Comparison of ENCODE assay signal across 1 cellular context in the genomic region with DNA sequence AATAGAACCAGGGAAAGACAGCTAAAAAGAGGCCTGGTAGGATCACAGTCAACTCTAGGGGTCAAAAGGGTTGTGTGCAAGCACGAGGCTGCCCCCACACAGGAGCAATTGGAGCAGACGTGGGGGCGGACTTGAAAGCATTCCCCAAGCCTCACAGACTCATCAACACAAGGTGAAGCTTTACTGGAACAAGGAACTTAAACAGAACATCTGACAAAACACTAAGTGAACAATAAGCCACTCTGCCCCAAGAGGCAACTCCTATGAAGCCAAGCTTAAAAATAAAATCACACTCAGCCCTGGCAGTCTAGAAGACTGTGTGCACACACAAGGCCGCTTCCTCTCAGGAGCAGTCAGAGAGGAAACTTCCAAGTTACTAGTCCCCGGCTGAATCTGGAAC.
TF ChIP-seq lines count a peak whose summit lies in the region.

No MANE protein-coding gene starts in this region.

TF ChIP-seq in HepG2, 621 proteins besides CTCF, POLR2A, EP300 and RAD21 (continued from another document):
- TF ChIP-seq, protein P1, sequence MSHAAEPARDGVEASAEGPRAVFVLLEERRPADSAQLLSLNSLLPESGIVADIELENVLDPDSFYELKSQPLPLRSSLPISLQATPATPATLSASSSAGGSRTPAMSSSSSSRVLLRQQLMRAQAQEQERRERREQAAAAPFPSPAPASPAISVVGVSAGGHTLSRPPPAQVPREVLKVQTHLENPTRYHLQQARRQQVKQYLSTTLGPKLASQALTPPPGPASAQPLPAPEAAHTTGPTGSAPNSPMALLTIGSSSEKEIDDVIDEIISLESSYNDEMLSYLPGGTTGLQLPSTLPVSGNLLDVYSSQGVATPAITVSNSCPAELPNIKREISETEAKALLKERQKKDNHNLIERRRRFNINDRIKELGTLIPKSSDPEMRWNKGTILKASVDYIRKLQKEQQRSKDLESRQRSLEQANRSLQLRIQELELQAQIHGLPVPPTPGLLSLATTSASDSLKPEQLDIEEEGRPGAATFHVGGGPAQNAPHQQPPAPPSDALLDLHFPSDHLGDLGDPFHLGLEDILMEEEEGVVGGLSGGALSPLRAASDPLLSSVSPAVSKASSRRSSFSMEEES (CRISPR knock-in tag; IDR thresholded peaks at IDR 0.05): 0 out of 2 replicates have a peak, but pooled peaks have one; percentile 19
- TF ChIP-seq SETDB1 (CRISPR knock-in tag; IDR thresholded peaks at IDR 0.05; ENCODE audit: borderline replicate concordance) (no peak), ZFP36L2 (CRISPR knock-in tag; IDR thresholded peaks at IDR 0.05) (no peak), NR2F6 (IDR thresholded peaks at IDR 0.05) (peak; percentile 56), NR2F6 (CRISPR knock-in tag; IDR thresholded peaks at IDR 0.05) (peak; percentile 75; the same call in 1 of the 2 replicates), CAMTA2 (CRISPR knock-in tag; IDR thresholded peaks at IDR 0.05; ENCODE audit: borderline replicate concordance) (no peak), ZFY (CRISPR knock-in tag; IDR thresholded peaks at IDR 0.05) (peak; percentile 44; the same call in 1 of the 2 replicates), ZNF605 (CRISPR knock-in tag; IDR thresholded peaks at IDR 0.05) (peak; percentile 30; the same call in 1 of the 2 replicates), ARHGAP35 (CRISPR knock-in tag; IDR thresholded peaks at IDR 0.05; ENCODE audit: borderline replicate concordance) (no peak), EED (CRISPR knock-in tag; IDR thresholded peaks at IDR 0.05) (no peak), FOXO1 (CRISPR knock-in tag; IDR thresholded peaks at IDR 0.05) (peak; percentile 32; the same call in 1 of the 2 replicates), NR2C2 (CRISPR knock-in tag; IDR thresholded peaks at IDR 0.05; ENCODE audit: borderline replicate concordance) (peak; percentile 19; the same call in 1 of the 2 replicates), ZNF570 (CRISPR knock-in tag; IDR thresholded peaks at IDR 0.05; ENCODE audit: borderline replicate concordance) (no peak), DMAP1 (CRISPR knock-in tag; IDR thresholded peaks at IDR 0.05) (0 out of 2 replicates have a peak, but pooled peaks have one; percentile 32), AKNA (CRISPR knock-in tag; IDR thresholded peaks at IDR 0.05; ENCODE audit: borderline replicate concordance) (no peak), HCFC1 (IDR thresholded peaks at IDR 0.05; ENCODE audit: low read depth, low read length) (no peak), CBX5 (CRISPR knock-in tag; IDR thresholded peaks at IDR 0.05; ENCODE audit: borderline replicate concordance) (no peak), ZNF704 (CRISPR knock-in tag; IDR thresholded peaks at IDR 0.05; ENCODE audit: borderline replicate concordance) (no peak), FOXP4 (CRISPR knock-in tag; IDR thresholded peaks at IDR 0.05) (0 out of 2 replicates have a peak, but pooled peaks have one; percentile 30), SOX6 (IDR thresholded peaks at IDR 0.05) (no peak), SOX6 (CRISPR knock-in tag; IDR thresholded peaks at IDR 0.05) (peak; percentile 29; the same call in 1 of the 2 replicates), ZSCAN25 (CRISPR knock-in tag; IDR thresholded peaks at IDR 0.05) (no peak), CEBPB (IDR thresholded peaks at IDR 0.05; ENCODE audit: borderline replicate concordance, low read depth, low read length) (no peak), ZFX (CRISPR knock-in tag; IDR thresholded peaks at IDR 0.05; ENCODE audit: low read depth) (peak; percentile 56; the same call in 1 of the 2 replicates), BHLHE40 (IDR thresholded peaks at IDR 0.05; ENCODE audit: low read length) (peak; percentile 20; the same call in 1 of the 2 replicates), SP5 (CRISPR knock-in tag; IDR thresholded peaks at IDR 0.05; ENCODE audit: borderline replicate concordance, low read depth) (no peak), ZBTB7B (CRISPR knock-in tag; IDR thresholded peaks at IDR 0.05) (peak; percentile 72), SOX13 (IDR thresholded peaks at IDR 0.05) (no peak), SOX13 (CRISPR knock-in tag; conservative IDR thresholded peaks at IDR 0.05 in 1 of 2, IDR thresholded peaks at IDR 0.05 in 1 of 2) (peak in 1 of 2 experiments; percentile 49; a peak in 1 of 4 replicates), GATAD2A (CRISPR knock-in tag; IDR thresholded peaks at IDR 0.05) (peak; percentile 34), ATF6 (CRISPR knock-in tag; conservative IDR thresholded peaks at IDR 0.05) (no peak), RARA (CRISPR knock-in tag; IDR thresholded peaks at IDR 0.05) (0 out of 2 replicates have a peak, but pooled peaks have one; percentile 21), ZNF292 (CRISPR knock-in tag; IDR thresholded peaks at IDR 0.05; ENCODE audit: borderline replicate concordance, low read depth) (peak; percentile 40; the same call in 1 of the 2 replicates)
- TF ChIP-seq, protein P2, sequence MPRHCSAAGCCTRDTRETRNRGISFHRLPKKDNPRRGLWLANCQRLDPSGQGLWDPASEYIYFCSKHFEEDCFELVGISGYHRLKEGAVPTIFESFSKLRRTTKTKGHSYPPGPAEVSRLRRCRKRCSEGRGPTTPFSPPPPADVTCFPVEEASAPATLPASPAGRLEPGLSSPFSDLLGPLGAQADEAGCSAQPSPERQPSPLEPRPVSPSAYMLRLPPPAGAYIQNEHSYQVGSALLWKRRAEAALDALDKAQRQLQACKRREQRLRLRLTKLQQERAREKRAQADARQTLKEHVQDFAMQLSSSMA (CRISPR knock-in tag; IDR thresholded peaks at IDR 0.05): no peak
